Comparison of ENCODE assay signal across 1 cellular context in genomic region chr6:169915769-169916550, GRCh38.
TF ChIP-seq lines count a peak whose summit lies in the region.

No MANE protein-coding gene starts in this region.

TF ChIP-seq in H1, 55 proteins besides CTCF, POLR2A, EP300 and RAD21:
- TF ChIP-seq CBX8 (IDR thresholded peaks at IDR 0.05; ENCODE audit: borderline replicate concordance, low read depth, low read length), result no peak
- TF ChIP-seq USF2 (IDR thresholded peaks at IDR 0.05; ENCODE audit: low read length), result no peak
- no peak for TF ChIP-seq RBBP5 (IDR thresholded peaks at IDR 0.05; ENCODE audit: borderline replicate concordance, low read depth, low read length)
- no peak for TF ChIP-seq KDM5A (IDR thresholded peaks at IDR 0.05; ENCODE audit: low read length)
- no peak for TF ChIP-seq RXRA (IDR thresholded peaks at IDR 0.05; ENCODE audit: insufficient read depth, low read depth, low read length)
- TF ChIP-seq SIRT6 (IDR thresholded peaks at IDR 0.05; ENCODE audit: low read length), result no peak
- TF ChIP-seq TAF1 (IDR thresholded peaks at IDR 0.05; ENCODE audit: low read depth, low read length), result no peak
- no peak for TF ChIP-seq POU5F1 (IDR thresholded peaks at IDR 0.05; ENCODE audit: low read depth, low read length)
- TF ChIP-seq CHD1 (IDR thresholded peaks at IDR 0.05; ENCODE audit: low read depth, low read length), result no peak
- no peak for TF ChIP-seq EZH2 (IDR thresholded peaks at IDR 0.05; ENCODE audit: low read depth, low read length, severe bottlenecking)
- no peak for TF ChIP-seq CHD2 (IDR thresholded peaks at IDR 0.05; ENCODE audit: low read length)
- no peak for TF ChIP-seq SUZ12 (IDR thresholded peaks at IDR 0.05; ENCODE audit: low read length)
